ENCODE assay signal across 1 cellular context in genomic region chr5:892390-893136, GRCh38.
TF ChIP-seq lines count a peak whose summit lies in the region.

Gene BRD9 (minus strand): TSS chr5:892801. CDS start chr5:892657, 144 bp downstream.
A gene with protein sequence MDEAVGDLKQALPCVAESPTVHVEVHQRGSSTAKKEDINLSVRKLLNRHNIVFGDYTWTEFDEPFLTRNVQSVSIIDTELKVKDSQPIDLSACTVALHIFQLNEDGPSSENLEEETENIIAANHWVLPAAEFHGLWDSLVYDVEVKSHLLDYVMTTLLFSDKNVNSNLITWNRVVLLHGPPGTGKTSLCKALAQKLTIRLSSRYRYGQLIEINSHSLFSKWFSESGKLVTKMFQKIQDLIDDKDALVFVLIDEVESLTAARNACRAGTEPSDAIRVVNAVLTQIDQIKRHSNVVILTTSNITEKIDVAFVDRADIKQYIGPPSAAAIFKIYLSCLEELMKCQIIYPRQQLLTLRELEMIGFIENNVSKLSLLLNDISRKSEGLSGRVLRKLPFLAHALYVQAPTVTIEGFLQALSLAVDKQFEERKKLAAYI (plus strand): TSS chr5:892884. CDS start chr5:892999, 115 bp downstream.

TF ChIP-seq in K562, 482 proteins besides CTCF, POLR2A, EP300 and RAD21 (continued from another document and continues in another):
- no peak for TF ChIP-seq IRF1 (CRISPR knock-in tag; IDR thresholded peaks at IDR 0.05; ENCODE audit: borderline replicate concordance)
- TF ChIP-seq, protein P1, sequence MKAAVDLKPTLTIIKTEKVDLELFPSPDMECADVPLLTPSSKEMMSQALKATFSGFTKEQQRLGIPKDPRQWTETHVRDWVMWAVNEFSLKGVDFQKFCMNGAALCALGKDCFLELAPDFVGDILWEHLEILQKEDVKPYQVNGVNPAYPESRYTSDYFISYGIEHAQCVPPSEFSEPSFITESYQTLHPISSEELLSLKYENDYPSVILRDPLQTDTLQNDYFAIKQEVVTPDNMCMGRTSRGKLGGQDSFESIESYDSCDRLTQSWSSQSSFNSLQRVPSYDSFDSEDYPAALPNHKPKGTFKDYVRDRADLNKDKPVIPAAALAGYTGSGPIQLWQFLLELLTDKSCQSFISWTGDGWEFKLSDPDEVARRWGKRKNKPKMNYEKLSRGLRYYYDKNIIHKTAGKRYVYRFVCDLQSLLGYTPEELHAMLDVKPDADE (conservative IDR thresholded peaks at IDR 0.05; ENCODE audit: control insufficient read depth, low read depth, low read length), result peak; percentile 86; the same call in 1 of the 2 replicates
- TF ChIP-seq ZNF197 (CRISPR knock-in tag; IDR thresholded peaks at IDR 0.05; ENCODE audit: low read depth), result no peak
- TF ChIP-seq ATF1 (CRISPR knock-in tag; IDR thresholded peaks at IDR 0.05), result peak; percentile 57; the same call in 1 of the 2 replicates
- TF ChIP-seq ATF1 (tag; IDR thresholded peaks at IDR 0.05), result peak; percentile 91
- 0 out of 2 replicates have a peak, but pooled peaks have one; percentile 31 for TF ChIP-seq ETV5 (CRISPR knock-in tag; IDR thresholded peaks at IDR 0.05; ENCODE audit: low read depth)
- peak; percentile 93 for TF ChIP-seq ZBTB7A (IDR thresholded peaks at IDR 0.05; ENCODE audit: borderline replicate concordance, control insufficient read depth, low read depth, low read length)
- TF ChIP-seq, protein P2, sequence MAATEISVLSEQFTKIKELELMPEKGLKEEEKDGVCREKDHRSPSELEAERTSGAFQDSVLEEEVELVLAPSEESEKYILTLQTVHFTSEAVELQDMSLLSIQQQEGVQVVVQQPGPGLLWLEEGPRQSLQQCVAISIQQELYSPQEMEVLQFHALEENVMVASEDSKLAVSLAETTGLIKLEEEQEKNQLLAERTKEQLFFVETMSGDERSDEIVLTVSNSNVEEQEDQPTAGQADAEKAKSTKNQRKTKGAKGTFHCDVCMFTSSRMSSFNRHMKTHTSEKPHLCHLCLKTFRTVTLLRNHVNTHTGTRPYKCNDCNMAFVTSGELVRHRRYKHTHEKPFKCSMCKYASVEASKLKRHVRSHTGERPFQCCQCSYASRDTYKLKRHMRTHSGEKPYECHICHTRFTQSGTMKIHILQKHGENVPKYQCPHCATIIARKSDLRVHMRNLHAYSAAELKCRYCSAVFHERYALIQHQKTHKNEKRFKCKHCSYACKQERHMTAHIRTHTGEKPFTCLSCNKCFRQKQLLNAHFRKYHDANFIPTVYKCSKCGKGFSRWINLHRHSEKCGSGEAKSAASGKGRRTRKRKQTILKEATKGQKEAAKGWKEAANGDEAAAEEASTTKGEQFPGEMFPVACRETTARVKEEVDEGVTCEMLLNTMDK (IDR thresholded peaks at IDR 0.05; ENCODE audit: borderline replicate concordance, insufficient read depth, low read depth, low read length, poor library complexity, severe bottlenecking), result no peak
- TF ChIP-seq CHD1 (IDR thresholded peaks at IDR 0.05; ENCODE audit: low read length), result no peak
- no peak for TF ChIP-seq ZNF695 (CRISPR knock-in tag; IDR thresholded peaks at IDR 0.05)
- peak; percentile 89 for TF ChIP-seq ELF1 (tag; IDR thresholded peaks at IDR 0.05)
- no peak for TF ChIP-seq PCBP2 (IDR thresholded peaks at IDR 0.05; ENCODE audit: low read depth, low read length, poor library complexity, severe bottlenecking)
- no peak for TF ChIP-seq BRD4 (IDR thresholded peaks at IDR 0.05)
- TF ChIP-seq SREBF2 (CRISPR knock-in tag; IDR thresholded peaks at IDR 0.05), result no peak
- TF ChIP-seq MECOM (CRISPR knock-in tag; IDR thresholded peaks at IDR 0.05), result no peak
- TF ChIP-seq, protein P3, sequence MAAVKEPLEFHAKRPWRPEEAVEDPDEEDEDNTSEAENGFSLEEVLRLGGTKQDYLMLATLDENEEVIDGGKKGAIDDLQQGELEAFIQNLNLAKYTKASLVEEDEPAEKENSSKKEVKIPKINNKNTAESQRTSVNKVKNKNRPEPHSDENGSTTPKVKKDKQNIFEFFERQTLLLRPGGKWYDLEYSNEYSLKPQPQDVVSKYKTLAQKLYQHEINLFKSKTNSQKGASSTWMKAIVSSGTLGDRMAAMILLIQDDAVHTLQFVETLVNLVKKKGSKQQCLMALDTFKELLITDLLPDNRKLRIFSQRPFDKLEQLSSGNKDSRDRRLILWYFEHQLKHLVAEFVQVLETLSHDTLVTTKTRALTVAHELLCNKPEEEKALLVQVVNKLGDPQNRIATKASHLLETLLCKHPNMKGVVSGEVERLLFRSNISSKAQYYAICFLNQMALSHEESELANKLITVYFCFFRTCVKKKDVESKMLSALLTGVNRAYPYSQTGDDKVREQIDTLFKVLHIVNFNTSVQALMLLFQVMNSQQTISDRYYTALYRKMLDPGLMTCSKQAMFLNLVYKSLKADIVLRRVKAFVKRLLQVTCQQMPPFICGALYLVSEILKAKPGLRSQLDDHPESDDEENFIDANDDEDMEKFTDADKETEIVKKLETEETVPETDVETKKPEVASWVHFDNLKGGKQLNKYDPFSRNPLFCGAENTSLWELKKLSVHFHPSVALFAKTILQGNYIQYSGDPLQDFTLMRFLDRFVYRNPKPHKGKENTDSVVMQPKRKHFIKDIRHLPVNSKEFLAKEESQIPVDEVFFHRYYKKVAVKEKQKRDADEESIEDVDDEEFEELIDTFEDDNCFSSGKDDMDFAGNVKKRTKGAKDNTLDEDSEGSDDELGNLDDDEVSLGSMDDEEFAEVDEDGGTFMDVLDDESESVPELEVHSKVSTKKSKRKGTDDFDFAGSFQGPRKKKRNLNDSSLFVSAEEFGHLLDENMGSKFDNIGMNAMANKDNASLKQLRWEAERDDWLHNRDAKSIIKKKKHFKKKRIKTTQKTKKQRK (IDR thresholded peaks at IDR 0.05; ENCODE audit: borderline replicate concordance, low read depth, low read length), result no peak
- TF ChIP-seq E4F1 (CRISPR knock-in tag; IDR thresholded peaks at IDR 0.05; ENCODE audit: borderline replicate concordance), result no peak
- TF ChIP-seq ZNF609 (CRISPR knock-in tag; IDR thresholded peaks at IDR 0.05; ENCODE audit: borderline replicate concordance), result no peak; the same call in 1 of the 2 replicates
- TF ChIP-seq ZNF134 (CRISPR knock-in tag; conservative IDR thresholded peaks at IDR 0.05), result no peak
- TF ChIP-seq RNF2 (IDR thresholded peaks at IDR 0.05), result 0 out of 2 replicates have a peak, but pooled peaks have one; percentile 45
- no peak for TF ChIP-seq NUFIP1 (IDR thresholded peaks at IDR 0.05; ENCODE audit: partially characterized antibody)
- no peak for TF ChIP-seq KLF10 (CRISPR knock-in tag; IDR thresholded peaks at IDR 0.05)
- TF ChIP-seq AFF4 (CRISPR knock-in tag; IDR thresholded peaks at IDR 0.05), result no peak
- TF ChIP-seq SPI1 (IDR thresholded peaks at IDR 0.05; ENCODE audit: borderline replicate concordance, low read depth, low read length), result 0 out of 2 replicates have a peak, but pooled peaks have one; percentile 22
- no peak for TF ChIP-seq CC2D1A (IDR thresholded peaks at IDR 0.05)
- TF ChIP-seq LEF1 (IDR thresholded peaks at IDR 0.05), result no peak
- no peak for TF ChIP-seq COPS2 (conservative IDR thresholded peaks at IDR 0.05)
- TF ChIP-seq NR1H2 (CRISPR knock-in tag; IDR thresholded peaks at IDR 0.05), result peak; percentile 94; the same call in 1 of the 2 replicates
- no peak for TF ChIP-seq HDAC6 (IDR thresholded peaks at IDR 0.05; ENCODE audit: low read depth, low read length)
- peak; percentile 98 for TF ChIP-seq RB1 (IDR thresholded peaks at IDR 0.05; ENCODE audit: low read depth)
- TF ChIP-seq ZNF584 (CRISPR knock-in tag; IDR thresholded peaks at IDR 0.05; ENCODE audit: low read depth), result no peak
- no peak for TF ChIP-seq FOSL1 (tag; conservative IDR thresholded peaks at IDR 0.05)
- no peak for TF ChIP-seq SMARCA5 (IDR thresholded peaks at IDR 0.05)
- peak; percentile 34; the same call in 1 of the 2 replicates for TF ChIP-seq MBD2 (IDR thresholded peaks at IDR 0.05; ENCODE audit: borderline replicate concordance, low read depth)
- TF ChIP-seq ZNF354B (CRISPR knock-in tag; IDR thresholded peaks at IDR 0.05), result no peak
- peak; percentile 83 for TF ChIP-seq HCFC1 (IDR thresholded peaks at IDR 0.05; ENCODE audit: low read depth, low read length)
- 0 out of 2 replicates have a peak, but pooled peaks have one; percentile 21 for TF ChIP-seq ZNF668 (CRISPR knock-in tag; IDR thresholded peaks at IDR 0.05)
- TF ChIP-seq MCM2 (IDR thresholded peaks at IDR 0.05; ENCODE audit: low read depth), result no peak
